Comparison of ENCODE assay signal across 8 cellular contexts in genomic region chr4:108649863-108650211, GRCh38. TPM values are rescaled to one million over a fixed set of nuclear protein-coding genes. Genes with fewer than 3 reads are reported as not detected.
DNase-seq lines count a peak whose midpoint lies in the region; ATAC-seq and TF ChIP-seq lines count a peak whose summit lies in the region.

No MANE protein-coding gene starts in this region.

- no peak overlapping the region for H2AK5ac ChIP-seq in mesendoderm (ENCODE audit: low read length)

- no peak overlapping the region for H3K18ac ChIP-seq in mesendoderm (ENCODE audit: low read length)

- no peak overlapping the region for H3K23ac ChIP-seq in mesendoderm (ENCODE audit: low read length)

- H3K27me3 ChIP-seq in cardiac muscle cell (no peaks in the 10 kb centered on the region), mesendoderm (ENCODE audit: insufficient read depth, low read length, poor library complexity) (no peaks in the 10 kb centered on the region)

- no CpG with 5 or more reads among the region's 6 CpGs for WGBS in mesendoderm (ENCODE audit: extremely low coverage, insufficient coverage, low lambda C conversion rate)

- H3K27ac Mint-ChIP-seq in activated naive CD4-positive, alpha-beta T cell treated with anti-CD3 and anti-CD28 coated beads, Interleukin-2, amount 50 U/mL, for 72 hours = peak overlapping the region; percentile 99

- peak overlapping the region; percentile 65 for H2BK15ac ChIP-seq in mesendoderm (replicated peaks; ENCODE audit: low read depth)

- H3K36me3 ChIP-seq in cardiac muscle cell = no peaks in the 10 kb centered on the region
- H3K36me3 ChIP-seq in mesendoderm (ENCODE audit: control insufficient read depth, insufficient read depth, low read length) = no peaks in the 10 kb centered on the region

- ATAC-seq in left cardiac atrium (no peak), HG03095 (IDR thresholded peaks at IDR 0.05; ENCODE audit: unreplicated experiment) (peak; percentile 10)
- ATAC-seq in activated naive CD4-positive, alpha-beta T cell treated with anti-CD3 and anti-CD28 coated beads, Interleukin-2, amount 50 U/mL, for 72 hours = peak in 1 of 2 donors; percentile 7

- H3K9me3 ChIP-seq in cardiac muscle cell (ENCODE audit: low read depth) = no peaks in the 10 kb centered on the region

- H2BK120ac ChIP-seq in mesendoderm (ENCODE audit: low read depth, low read length) = no peak overlapping the region

- H2BK5ac ChIP-seq in mesendoderm (ENCODE audit: low read length) = no peak overlapping the region

- peak overlapping the region; percentile 0 for H3K4me2 ChIP-seq in mesendoderm (ENCODE audit: low read length)

- H3K4me3 ChIP-seq in cardiac muscle cell (peak overlapping the region; percentile 68), mesendoderm (ENCODE audit: low read length) (no peak overlapping the region)

- H3K9me3 Mint-ChIP-seq in activated naive CD4-positive, alpha-beta T cell treated with anti-CD3 and anti-CD28 coated beads, Interleukin-2, amount 50 U/mL, for 72 hours = no peaks in the 10 kb centered on the region

- peaks cover 8% of the 10 kb centered on the region for H3K79me1 ChIP-seq in mesendoderm (ENCODE audit: low read length)

- peaks cover 5% of the 10 kb centered on the region for H3K4me1 ChIP-seq in cardiac muscle cell (ENCODE audit: low read depth)
- peaks cover 1% of the 10 kb centered on the region for H3K4me1 ChIP-seq in mesendoderm (ENCODE audit: control insufficient read depth, low read depth, low read length)

- peak overlapping the region; percentile 56 for H3K56ac ChIP-seq in mesendoderm (ENCODE audit: low read length)

- H4K5ac ChIP-seq in mesendoderm (ENCODE audit: low read length) = no peak overlapping the region

- TF ChIP-seq CTCF in cardiac muscle cell (IDR thresholded peaks at IDR 0.05; ENCODE audit: low read depth, low read length) = no peak

- peak overlapping the region; percentile 81 for H4K8ac ChIP-seq in mesendoderm (ENCODE audit: low read depth, low read length)

- peaks cover 22 to 24% of the 10 kb centered on the region in 2 donors for H3K36me3 Mint-ChIP-seq in activated naive CD4-positive, alpha-beta T cell treated with anti-CD3 and anti-CD28 coated beads, Interleukin-2, amount 50 U/mL, for 72 hours

- peak overlapping the region; percentile 1 for H3K9ac ChIP-seq in mesendoderm (ENCODE audit: low read length)

- no peak overlapping the region for H3K27ac ChIP-seq in cardiac muscle cell
- no peak overlapping the region for H3K27ac ChIP-seq in mesendoderm (ENCODE audit: low read depth, low read length)

- intact Hi-C loops in left cardiac atrium (cut with DNase I) = no loop called here

- H3K79me2 ChIP-seq in mesendoderm (ENCODE audit: control insufficient read depth, insufficient read depth, low read length) = peaks cover 39% of the 10 kb centered on the region

- DNase-seq in cardiac muscle cell (ENCODE audit: low read depth in 1 of 2, low spot score in 1 of 2) = no peak
- no peak for DNase-seq in left cardiac atrium
- DNase-seq in activated naive CD4-positive, alpha-beta T cell treated with anti-CD3 and anti-CD28 coated beads, Interleukin-2, amount 50 U/mL, for 72 hours (ENCODE audit: low spot score in 2 of 2) = no peak
- no peak for DNase-seq in mesendoderm
- DNase-seq in medulla oblongata (ENCODE audit: extremely low spot score) = no peak
- no peak for DNase-seq in middle frontal gyrus (ENCODE audit: extremely low spot score, low spot score)
- no peak for DNase-seq in kidney glomerular epithelial cell (lab: John Stamatoyannopoulos, UW)

- H3K4ac ChIP-seq in mesendoderm (ENCODE audit: low read depth, low read length) = no peak overlapping the region

RNA-seq across cellular contexts. Expression of gene OSTC, which starts 0.6 kb away (rescaled TPM):
- total RNA-seq in cardiac muscle cell (149 and 222 TPM in 2 replicates), left cardiac atrium (10 to 100 TPM; 43.3 to 53.9 TPM)
- polyA plus RNA-seq in cardiac muscle cell = 258 and 402 TPM in 2 replicates
- total RNA-seq in activated naive CD4-positive, alpha-beta T cell treated with anti-CD3 and anti-CD28 coated beads, Interleukin-2, amount 50 U/mL, for 72 hours = 10 to 100 TPM; 59.1 to 69.0 TPM
- polyA plus RNA-seq in mesendoderm (2013, experiment 1 of 2) = 276 TPM
- 272 TPM for polyA plus RNA-seq in mesendoderm (2013, experiment 2 of 2)

RNA-seq across cellular contexts. Expression of gene RPL34, which starts 29.5 kb away (rescaled TPM):
- total RNA-seq in cardiac muscle cell = 803 and 848 TPM in 2 replicates
- 830 and 922 TPM in 2 replicates for polyA plus RNA-seq in cardiac muscle cell
- total RNA-seq in left cardiac atrium = 100 to 1,000 TPM; 772 to 795 TPM
- 1,000 to 10,000 TPM; 1,695 to 1,802 TPM for total RNA-seq in activated naive CD4-positive, alpha-beta T cell treated with anti-CD3 and anti-CD28 coated beads, Interleukin-2, amount 50 U/mL, for 72 hours
- polyA plus RNA-seq in mesendoderm (2013, experiment 1 of 2) = 2,569 TPM
- 2,565 TPM for polyA plus RNA-seq in mesendoderm (2013, experiment 2 of 2)
